Comparison of ENCODE assay signal across 8 cellular contexts in genomic region chr12:12265571-12266388, GRCh38. TPM values are rescaled to one million over a fixed set of nuclear protein-coding genes. Genes with fewer than 3 reads are reported as not detected.
DNase-seq lines count a peak whose midpoint lies in the region; ATAC-seq and TF ChIP-seq lines count a peak whose summit lies in the region.

No MANE protein-coding gene starts in this region.

- ATAC-seq in GM21737 (IDR thresholded peaks at IDR 0.05; ENCODE audit: unreplicated experiment), result no peak

- H3K27ac Mint-ChIP-seq in activated T-helper 2 cell treated with anti-CD3 and anti-CD28 coated beads, Interferon-gamma antibody, Interleukin-2, Interleukin-4, amounts not matched to agents 10 μg/mL and 5 μg/mL and 100 μg/mL, durations not matched to agents 14 hours and 24 hours and 36 hours, result no peak overlapping the region
- peak overlapping the region; percentile 90 for H3K27ac Mint-ChIP-seq in glutamatergic neuron (ENCODE audit: unreplicated experiment)
- peak overlapping the region; percentile 100 for H3K27ac Mint-ChIP-seq in progenitor cell of endocrine pancreas

- H3K27me3 Mint-ChIP-seq in activated T-helper 2 cell treated with anti-CD3 and anti-CD28 coated beads, Interferon-gamma antibody, Interleukin-2, Interleukin-4, amounts not matched to agents 10 μg/mL and 5 μg/mL and 100 μg/mL, durations not matched to agents 14 hours and 24 hours and 36 hours (ENCODE audit: low read depth), result peaks cover 49% of the 10 kb centered on the region
- H3K27me3 Mint-ChIP-seq in glutamatergic neuron (ENCODE audit: unreplicated experiment), result peaks cover 5% of the 10 kb centered on the region
- no peaks in the 10 kb centered on the region for H3K27me3 Mint-ChIP-seq in progenitor cell of endocrine pancreas

- H3K4me1 Mint-ChIP-seq in activated T-helper 2 cell treated with anti-CD3 and anti-CD28 coated beads, Interferon-gamma antibody, Interleukin-2, Interleukin-4, amounts not matched to agents 10 μg/mL and 5 μg/mL and 100 μg/mL, durations not matched to agents 14 hours and 24 hours and 36 hours (ENCODE audit: low read depth), result peaks cover 15% of the 10 kb centered on the region
- H3K4me1 Mint-ChIP-seq in glutamatergic neuron (ENCODE audit: low read depth, unreplicated experiment) (peaks cover 12% of the 10 kb centered on the region), progenitor cell of endocrine pancreas (ENCODE audit: low read depth) (peaks cover 28% of the 10 kb centered on the region)

- TF ChIP-seq EP300 in Ishikawa (IDR thresholded peaks at IDR 0.05; ENCODE audit: borderline replicate concordance), result no peak

- intact Hi-C loops in activated T-helper 2 cell treated with anti-CD3 and anti-CD28 coated beads, Interferon-gamma antibody, Interleukin-2, Interleukin-4, amounts not matched to agents 10 μg/mL and 5 μg/mL and 100 μg/mL, durations not matched to agents 14 hours and 24 hours and 36 hours (cut with micrococcal nuclease), result no loop called here

- no peaks in the 10 kb centered on the region for H3K9me3 Mint-ChIP-seq in activated T-helper 2 cell treated with anti-CD3 and anti-CD28 coated beads, Interferon-gamma antibody, Interleukin-2, Interleukin-4, amounts not matched to agents 10 μg/mL and 5 μg/mL and 100 μg/mL, durations not matched to agents 14 hours and 24 hours and 36 hours
- H3K9me3 Mint-ChIP-seq in glutamatergic neuron (ENCODE audit: unreplicated experiment) (peaks cover 11% of the 10 kb centered on the region), progenitor cell of endocrine pancreas (ENCODE audit: low read depth) (peaks cover 7% of the 10 kb centered on the region)

- no peaks in the 10 kb centered on the region for H3K36me3 Mint-ChIP-seq in activated T-helper 2 cell treated with anti-CD3 and anti-CD28 coated beads, Interferon-gamma antibody, Interleukin-2, Interleukin-4, amounts not matched to agents 10 μg/mL and 5 μg/mL and 100 μg/mL, durations not matched to agents 14 hours and 24 hours and 36 hours (ENCODE audit: low read depth)
- H3K36me3 Mint-ChIP-seq in glutamatergic neuron (ENCODE audit: unreplicated experiment) (peaks cover 3% of the 10 kb centered on the region), progenitor cell of endocrine pancreas (ENCODE audit: insufficient read depth) (peaks cover 13% of the 10 kb centered on the region)

- H3K4me3 Mint-ChIP-seq in activated T-helper 2 cell treated with anti-CD3 and anti-CD28 coated beads, Interferon-gamma antibody, Interleukin-2, Interleukin-4, amounts not matched to agents 10 μg/mL and 5 μg/mL and 100 μg/mL, durations not matched to agents 14 hours and 24 hours and 36 hours (ENCODE audit: low read depth), result peak overlapping the region; percentile 57
- H3K4me3 Mint-ChIP-seq in glutamatergic neuron (ENCODE audit: unreplicated experiment) (peak overlapping the region; percentile 93), progenitor cell of endocrine pancreas (ENCODE audit: low read depth) (peak overlapping the region; percentile 83)

- TF ChIP-seq RAD21 in Ishikawa (IDR thresholded peaks at IDR 0.05; ENCODE audit: low read depth), result no peak

- DNase-seq in DMS 273 treated with DMSO at 0.1 percent for 48 hours (lab: John Stamatoyannopoulos, UW), result peak; percentile 9
- DNase-seq in activated T-helper 2 cell treated with anti-CD3 and anti-CD28 coated beads, Interferon-gamma antibody, Interleukin-2, Interleukin-4, amounts not matched to agents 10 μg/mL and 5 μg/mL and 100 μg/mL, durations not matched to agents 14 hours and 24 hours and 36 hours (ENCODE audit: low spot score), result no peak
- DNase-seq in glutamatergic neuron, result peak; percentile 29
- no peak for DNase-seq in progenitor cell of endocrine pancreas (ENCODE audit: low spot score, unreplicated experiment)
- DNase-seq in effector CD4-positive, alpha-beta T cell, result no peak
- DNase-seq in GF-D8 (lab: John Stamatoyannopoulos, UW), result no peak

- TF ChIP-seq CTCF in glutamatergic neuron (IDR thresholded peaks at IDR 0.05; ENCODE audit: partially characterized antibody, unreplicated experiment) (no peak), progenitor cell of endocrine pancreas (IDR thresholded peaks at IDR 0.05; ENCODE audit: unreplicated experiment) (no peak)

TF ChIP-seq in Ishikawa, 13 proteins besides CTCF, POLR2A, EP300 and RAD21:
- TF ChIP-seq CREB1 (IDR thresholded peaks at IDR 0.05; ENCODE audit: low read depth) (no peak), ZBTB7A (IDR thresholded peaks at IDR 0.05; ENCODE audit: low read depth) (0 out of 2 replicates have a peak, but pooled peaks have one; percentile 30), YY1 (IDR thresholded peaks at IDR 0.05; ENCODE audit: low read depth) (no peak), TEAD4 (IDR thresholded peaks at IDR 0.05) (no peak), TCF12 (IDR thresholded peaks at IDR 0.05; ENCODE audit: low read depth) (no peak), NFIC (IDR thresholded peaks at IDR 0.05) (no peak), TAF1 (IDR thresholded peaks at IDR 0.05; ENCODE audit: low read depth) (no peak), REST (IDR thresholded peaks at IDR 0.05; ENCODE audit: low read depth) (no peak), USF1 (IDR thresholded peaks at IDR 0.05) (no peak)

RNA-seq across cellular contexts. Expression of gene LRP6, which starts 1.1 kb away (rescaled TPM):
- total RNA-seq in activated T-helper 2 cell treated with anti-CD3 and anti-CD28 coated beads, Interferon-gamma antibody, Interleukin-2, Interleukin-4, amounts not matched to agents 10 μg/mL and 5 μg/mL and 100 μg/mL, durations not matched to agents 14 hours and 24 hours and 36 hours, result 0.55 and 1.5 TPM in 2 replicates
- 48.3 TPM for total RNA-seq in glutamatergic neuron (ENCODE audit: unreplicated experiment)
- total RNA-seq in progenitor cell of endocrine pancreas, result 158 and 163 TPM in 2 replicates

Comparison
In these comparisons a context has a peak if more than half of its experiments do, and no peak if none do; other contexts are left out.
1. DNase-seq: peak in DMS 273 treated with DMSO at 0.1 percent for 48 hours (single experiment) and glutamatergic neuron (single experiment); none in activated T-helper 2 cell treated with anti-CD3 and anti-CD28 coated beads, Interferon-gamma antibody, Interleukin-2, Interleukin-4, amounts not matched to agents 10 μg/mL and 5 μg/mL and 100 μg/mL, durations not matched to agents 14 hours and 24 hours and 36 hours (single experiment), progenitor cell of endocrine pancreas (single experiment), effector CD4-positive, alpha-beta T cell (single experiment) and GF-D8 (single experiment).
2. RNA of gene LRP6, which starts 1.1 kb away (total RNA-seq): 158 to 163 TPM in progenitor cell of endocrine pancreas and 48.3 TPM in glutamatergic neuron (single experiment); 0.55 to 1.5 TPM in activated T-helper 2 cell treated with anti-CD3 and anti-CD28 coated beads, Interferon-gamma antibody, Interleukin-2, Interleukin-4, amounts not matched to agents 10 μg/mL and 5 μg/mL and 100 μg/mL, durations not matched to agents 14 hours and 24 hours and 36 hours; every median in the first group is over 10 times any median in the second.
3. Peak in every context shown above with its lines, with median percentiles within 50 percentile points of each other: H3K4me3 Mint-ChIP-seq.